In genomic region chr13:111422352-111422751, GRCh38 we compare ENCODE assay signal across 16 cellular contexts.
DNase-seq lines count a peak whose midpoint lies in the region; ATAC-seq lines count a peak whose summit lies in the region.
"Had no signal": no experiment of that assay in that cellular context is flagged by ENCODE, and none has a peak within 500 bp of the region (broad histone marks: within the 10 kb centered on the region; RNA-seq: fewer than 3 reads in every experiment).

No MANE protein-coding gene starts in this region.

- ATAC-seq in GM19328 (IDR thresholded peaks at IDR 0.05; ENCODE audit: unreplicated experiment) (no peak), GM21381 (IDR thresholded peaks at IDR 0.05; ENCODE audit: unreplicated experiment) (no peak)
- ATAC-seq: K562 had no signal

- peak; percentile 20 for DNase-seq in Ammon's horn (ENCODE audit: low spot score)
- DNase-seq in DMS79 (lab: John Stamatoyannopoulos, UW), result peak; percentile 50
- DNase-seq in NCI-H1694 treated with DMSO at 0.1 percent for 48 hours (lab: John Stamatoyannopoulos, UW), result peak; percentile 13
- DNase-seq in SK-MEL-5 (ENCODE audit: low read depth, low spot score), result peak; percentile 36
- DNase-seq in GM19240 (ENCODE audit: insufficient read length, low spot score), result no peak
- DNase-seq: ACHN; BE2C; CD8-positive, alpha-beta memory T cell; GDM1; HFFc6; NCI-H1048; NCI-H2081 treated with DMSO at 0.1 percent for 48 hours; NCI-H446 had no signal

- in situ Hi-C loops in SK-MEL-5 (cut with HindIII; ENCODE audit: low pct_unique_long_range_greater_than_20kb, low sequenced_read_pairs), result no loop called here
